Comparison of ENCODE assay signal across 14 cellular contexts in the genomic region with DNA sequence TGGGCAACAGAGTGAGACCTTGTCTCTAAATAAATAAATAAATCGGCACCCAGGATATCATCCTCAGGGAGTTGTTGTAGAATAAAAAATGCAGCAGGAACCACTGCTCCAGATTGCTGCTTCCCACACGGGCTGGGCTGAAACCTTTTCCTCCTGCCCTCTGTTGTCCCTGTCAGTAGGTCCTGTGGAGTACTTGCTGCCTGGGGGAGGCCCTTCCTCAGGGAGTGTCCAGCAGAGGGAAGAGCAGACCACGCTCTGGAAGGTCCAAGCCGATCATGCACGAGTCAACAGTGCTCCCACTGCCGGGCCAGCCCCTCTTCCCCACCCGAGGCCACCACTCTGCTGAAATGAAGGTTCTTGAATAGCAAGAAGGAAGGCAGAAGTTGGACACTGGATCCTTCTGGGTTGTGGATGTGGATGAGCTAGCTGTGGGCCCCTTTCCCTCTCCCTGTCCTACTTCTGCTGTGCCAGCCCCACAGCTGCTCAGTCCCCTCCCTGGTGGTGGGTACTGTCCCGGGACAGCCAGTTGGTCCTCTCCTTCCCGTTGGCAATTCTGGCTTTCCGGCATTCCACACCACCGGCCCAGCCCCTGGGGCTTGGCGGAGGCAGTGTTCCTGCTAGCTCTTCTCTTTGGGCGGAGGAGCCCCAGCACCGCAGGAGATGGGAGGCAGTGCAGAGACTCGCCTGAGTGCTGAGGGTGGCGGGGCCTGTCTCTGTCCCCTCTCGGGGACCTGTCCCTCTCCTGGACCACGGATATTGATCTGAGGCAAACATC. TPM values are rescaled to one million over a fixed set of nuclear protein-coding genes. Genes with fewer than 3 reads are reported as not detected.
DNase-seq lines count a peak whose midpoint lies in the region; ATAC-seq and TF ChIP-seq lines count a peak whose summit lies in the region.
"Had no signal": no experiment of that assay in that cellular context is flagged by ENCODE, and none has a peak within 500 bp of the region (broad histone marks: within the 10 kb centered on the region; RNA-seq: fewer than 3 reads in every experiment).

No MANE protein-coding gene starts in this region.

- H3K36me3 Mint-ChIP-seq in HFFc6 (ENCODE audit: low read depth) (no peaks in the 10 kb centered on the region), nephron progenitor cell (ENCODE audit: low read depth) (peaks cover 7% of the 10 kb centered on the region), glutamatergic neuron (ENCODE audit: unreplicated experiment) (peaks cover 10% of the 10 kb centered on the region)

- ATAC-seq in omental fat pad (ENCODE audit: low FRiP score) (no peak), HG03439 (IDR thresholded peaks at IDR 0.05; ENCODE audit: unreplicated experiment) (no peak)

- H3K27me3 Mint-ChIP-seq in HFFc6 (ENCODE audit: insufficient read depth): 0 out of 2 replicates have a peak, but pooled peaks cover 2% of the 10 kb centered on the region
- peaks cover 4% of the 10 kb centered on the region for H3K27me3 Mint-ChIP-seq in nephron progenitor cell (ENCODE audit: low read depth, poor library complexity)
- H3K27me3 Mint-ChIP-seq in glutamatergic neuron (ENCODE audit: unreplicated experiment): peaks cover 6% of the 10 kb centered on the region

- H3K4me1 Mint-ChIP-seq in HFFc6 (ENCODE audit: low read depth) (peaks cover 37% of the 10 kb centered on the region), nephron progenitor cell (peaks cover 41% of the 10 kb centered on the region), glutamatergic neuron (ENCODE audit: low read depth, unreplicated experiment) (peaks cover 5% of the 10 kb centered on the region)

- H3K27me3 ChIP-seq in BJ (ENCODE audit: control insufficient read depth, insufficient read depth, low read length): no peaks in the 10 kb centered on the region
- no peaks in the 10 kb centered on the region for H3K27me3 ChIP-seq in brain microvascular endothelial cell (replicated peaks)
- H3K27me3 ChIP-seq: colonic mucosa had no signal

- DNase-seq in BJ (ENCODE audit: low read depth) (no peak), HFFc6 (peak; percentile 20), brain microvascular endothelial cell (no peak), nephron progenitor cell (no peak), omental fat pad (ENCODE audit: low spot score) (no peak), NCI-H2107 treated with DMSO at 0.1 percent for 48 hours (lab: John Stamatoyannopoulos, UW; ENCODE audit: unreplicated experiment) (no peak), glutamatergic neuron (no peak)
- DNase-seq: activated T-cell treated with anti-CD3 and anti-CD28 coated beads, Interleukin-2, amount 50 U/mL, for 48 hours; colonic mucosa; hypothalamus; MM.1S; stimulated activated CD4-positive, alpha-beta T cell treated with anti-CD3 and anti-CD28 coated beads, Interleukin-2, amount 100 ng/mL, for 24 hours had no signal

- POLR2A ChIA-PET in BJ (lab: Charles Lee): no interaction called here

- H3K9me3 Mint-ChIP-seq in HFFc6: no peaks in the 10 kb centered on the region
- no peaks in the 10 kb centered on the region for H3K9me3 Mint-ChIP-seq in nephron progenitor cell
- H3K9me3 Mint-ChIP-seq in glutamatergic neuron (ENCODE audit: unreplicated experiment): no peaks in the 10 kb centered on the region
- H3K9me3 Mint-ChIP-seq: nephron had no signal

- no peaks in the 10 kb centered on the region for H3K36me3 ChIP-seq in BJ (ENCODE audit: control insufficient read depth, insufficient read depth, low read length)
- no peaks in the 10 kb centered on the region for H3K36me3 ChIP-seq in brain microvascular endothelial cell (replicated peaks)
- H3K36me3 ChIP-seq: colonic mucosa had no signal

- no peak overlapping the region for H3K27ac ChIP-seq in brain microvascular endothelial cell
- H3K27ac ChIP-seq: colonic mucosa had no signal

- H3K27ac Mint-ChIP-seq in HFFc6 (peak overlapping the region; percentile 93), nephron progenitor cell (peak overlapping the region; percentile 80), glutamatergic neuron (ENCODE audit: unreplicated experiment) (no peak overlapping the region)
- H3K27ac Mint-ChIP-seq: nephron had no signal

- CTCF ChIA-PET in BJ (lab: Yijun Ruan, JAX): interaction anchor here (0.7 to 1.2 kb wide), 2 partner anchors 10 to 43 kb away, joined by 3 to 4 read pairs; no protein-coding TSS in a partner anchor

- in situ Hi-C loops in brain microvascular endothelial cell (cut with HindIII; ENCODE audit: low pct_ligation_motif_present, low sequenced_read_pairs): no loop called here

- TF ChIP-seq CTCF in BJ (IDR thresholded peaks at IDR 0.05; ENCODE audit: insufficient read depth, low read depth, low read length) (peak; percentile 13; the same call in 1 of the 2 replicates), HFFc6 (IDR thresholded peaks at IDR 0.05) (peak; percentile 28; the same call in 1 of the 2 replicates), brain microvascular endothelial cell (IDR thresholded peaks at IDR 0.05; ENCODE audit: low read depth, low read length, missing control alignments) (peak; percentile 53), nephron progenitor cell (IDR thresholded peaks at IDR 0.05) (no peak), omental fat pad (IDR thresholded peaks at IDR 0.05) (no peak), glutamatergic neuron (IDR thresholded peaks at IDR 0.05; ENCODE audit: partially characterized antibody, unreplicated experiment) (no peak)

- H3K4me3 ChIP-seq in BJ (ENCODE audit: low read depth, low read length) (no peak overlapping the region), brain microvascular endothelial cell (ENCODE audit: low read depth, low read length) (no peak overlapping the region)
- H3K4me3 ChIP-seq: colonic mucosa had no signal

- H3K4me3 Mint-ChIP-seq in HFFc6: no peak overlapping the region
- no peak overlapping the region for H3K4me3 Mint-ChIP-seq in nephron progenitor cell
- H3K4me3 Mint-ChIP-seq in glutamatergic neuron (ENCODE audit: unreplicated experiment): no peak overlapping the region

RNA-seq across cellular contexts. Expression of gene CDK5R1, which starts 10.8 kb away (rescaled TPM):
- 0.20 and 0.26 TPM in 2 replicates for polyA plus RNA-seq in BJ (2011; rRNA removed)
- polyA minus RNA-seq in BJ (2011; rRNA and poly(A)+ RNA removed): 0.41 and 0.43 TPM in 2 replicates
- 1 to 10 TPM in 5 of 6 experiments, under 1 TPM in 1; 1.00 to 1.9 (median 1.3) TPM for total RNA-seq in HFFc6 (2021; fragmentation: NEBNext Ultra II Directional; extraction: Animal tissue kit (Norgen Biotek cat#: 25700))
- total RNA-seq in omental fat pad (1 to 10 TPM; 1.1 to 2.6 (median 1.8) TPM), glutamatergic neuron (ENCODE audit: unreplicated experiment) (73.9 TPM)

RNA-seq across cellular contexts. Expression of gene PSMD11, which starts 53.3 kb away (rescaled TPM):
- 71.6 and 73.5 TPM in 2 replicates for polyA plus RNA-seq in BJ (2011; rRNA removed)
- polyA minus RNA-seq in BJ (2011; rRNA and poly(A)+ RNA removed): 42.8 and 59.3 TPM in 2 replicates
- 100 to 1,000 TPM; 105 to 121 (median 110) TPM for total RNA-seq in HFFc6 (2021; fragmentation: NEBNext Ultra II Directional; extraction: Animal tissue kit (Norgen Biotek cat#: 25700))
- total RNA-seq in omental fat pad (100 to 1,000 TPM in 1 of 4 donors, 10 to 100 TPM in 3; 58.2 to 114 (median 67.0) TPM), glutamatergic neuron (ENCODE audit: unreplicated experiment) (94.1 TPM)

Comparison
In these comparisons a context has a peak if more than half of its experiments do, and no peak if none do; other contexts are left out.
1. CTCF ChIP-seq: peak in BJ (single experiment), HFFc6 (single experiment) and brain microvascular endothelial cell (single experiment); none in nephron progenitor cell (single experiment), omental fat pad (0 of 3) and glutamatergic neuron (single experiment).
2. RNA of gene CDK5R1, which starts 10.8 kb away (total RNA-seq): 73.9 TPM in glutamatergic neuron (single experiment); 1.1 to 2.6 TPM in omental fat pad and 1.00 to 1.9 TPM in HFFc6; every median in the first group is over 10 times any median in the second.